In genomic region chr12:76559277-76560082, GRCh38 we compare ENCODE assay signal across 8 cellular contexts. TPM values are rescaled to one million over a fixed set of nuclear protein-coding genes. Genes with fewer than 3 reads are reported as not detected.
A peak's percentile ranks its signal among the peaks of the same experiment; 100 is the strongest.
DNase-seq lines count a peak whose midpoint lies in the region; ATAC-seq lines count a peak whose summit lies in the region.

A gene with protein sequence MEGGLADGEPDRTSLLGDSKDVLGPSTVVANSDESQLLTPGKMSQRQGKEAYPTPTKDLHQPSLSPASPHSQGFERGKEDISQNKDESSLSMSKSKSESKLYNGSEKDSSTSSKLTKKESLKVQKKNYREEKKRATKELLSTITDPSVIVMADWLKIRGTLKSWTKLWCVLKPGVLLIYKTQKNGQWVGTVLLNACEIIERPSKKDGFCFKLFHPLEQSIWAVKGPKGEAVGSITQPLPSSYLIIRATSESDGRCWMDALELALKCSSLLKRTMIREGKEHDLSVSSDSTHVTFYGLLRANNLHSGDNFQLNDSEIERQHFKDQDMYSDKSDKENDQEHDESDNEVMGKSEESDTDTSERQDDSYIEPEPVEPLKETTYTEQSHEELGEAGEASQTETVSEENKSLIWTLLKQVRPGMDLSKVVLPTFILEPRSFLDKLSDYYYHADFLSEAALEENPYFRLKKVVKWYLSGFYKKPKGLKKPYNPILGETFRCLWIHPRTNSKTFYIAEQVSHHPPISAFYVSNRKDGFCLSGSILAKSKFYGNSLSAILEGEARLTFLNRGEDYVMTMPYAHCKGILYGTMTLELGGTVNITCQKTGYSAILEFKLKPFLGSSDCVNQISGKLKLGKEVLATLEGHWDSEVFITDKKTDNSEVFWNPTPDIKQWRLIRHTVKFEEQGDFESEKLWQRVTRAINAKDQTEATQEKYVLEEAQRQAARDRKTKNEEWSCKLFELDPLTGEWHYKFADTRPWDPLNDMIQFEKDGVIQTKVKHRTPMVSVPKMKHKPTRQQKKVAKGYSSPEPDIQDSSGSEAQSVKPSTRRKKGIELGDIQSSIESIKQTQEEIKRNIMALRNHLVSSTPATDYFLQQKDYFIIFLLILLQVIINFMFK (minus strand): TSS chr12:76559771. CDS start chr12:76487551, 72,220 bp downstream.

- no peaks in the 10 kb centered on the region for H3K4me1 ChIP-seq in mesenchymal stem cell (ENCODE audit: control insufficient read depth, insufficient read depth, low read depth, low read length)

- peak within 1 kb of the TSS; percentile 85 to 99 for H3K4me3 ChIP-seq in mesenchymal stem cell (ENCODE audit: insufficient read depth in 1 of 2, low read depth in 1 of 2, low read length in 2 of 2)

- H3K9me3 ChIP-seq in mesenchymal stem cell (ENCODE audit: control insufficient read depth, low read length), result no peaks in the 10 kb centered on the region

- H3K4me1 Mint-ChIP-seq in effector memory CD8-positive, alpha-beta T cell (ENCODE audit: low read depth in 2 of 2), result peaks cover 19 to 26% of the 10 kb centered on the region in 2 donors

- no peaks in the 10 kb centered on the region for H3K9me3 Mint-ChIP-seq in effector memory CD8-positive, alpha-beta T cell

- H3K18ac ChIP-seq in mesenchymal stem cell (ENCODE audit: low read depth in 1 of 2, low read length in 2 of 2), result peak within 1 kb of the TSS; percentile 94 to 96

- H3K36me3 ChIP-seq in mesenchymal stem cell (ENCODE audit: control insufficient read depth in 1 of 2, insufficient read depth in 2 of 2, low read depth in 1 of 2, low read length in 2 of 2), result peaks cover 0 to under 1% of the 10 kb centered on the region in 2 experiments

- peak within 1 kb of the TSS; percentile 93 for H3K9ac ChIP-seq in mesenchymal stem cell (ENCODE audit: low read length)

- H3K27me3 Mint-ChIP-seq in effector memory CD8-positive, alpha-beta T cell, result no peaks in the 10 kb centered on the region

- H4K8ac ChIP-seq in mesenchymal stem cell (ENCODE audit: low read length), result peak within 1 kb of the TSS; percentile 96

- peak within 1 kb of the TSS; percentile 91 to 92 for H3K4ac ChIP-seq in mesenchymal stem cell (ENCODE audit: low read depth in 1 of 2, low read length in 2 of 2)

- peak within 1 kb of the TSS; percentile 85 for H3K27ac ChIP-seq in mesenchymal stem cell (ENCODE audit: low read length, poor library complexity, severe bottlenecking)

- peak within 1 kb of the TSS; percentile 79 for H2BK120ac ChIP-seq in mesenchymal stem cell (ENCODE audit: low read depth, low read length)

- H3K14ac ChIP-seq in mesenchymal stem cell (ENCODE audit: low read length in 2 of 2), result peak within 1 kb of the TSS in 1 of 2 experiments; percentile 89

- no peaks in the 10 kb centered on the region for H3K27me3 ChIP-seq in mesenchymal stem cell (ENCODE audit: control insufficient read depth in 1 of 2, insufficient read depth in 1 of 2, low read length in 2 of 2)

- H3K23ac ChIP-seq in mesenchymal stem cell (ENCODE audit: low read length in 2 of 2), result peak within 1 kb of the TSS in 1 of 2 experiments; percentile 96

- H2BK15ac ChIP-seq in mesenchymal stem cell (ENCODE audit: low read depth, poor library complexity, severe bottlenecking), result peak within 1 kb of the TSS; percentile 93

- H2BK5ac ChIP-seq in mesenchymal stem cell (ENCODE audit: low read depth, low read length, poor library complexity, severe bottlenecking), result peak within 1 kb of the TSS; percentile 8

- peak within 1 kb of the TSS; percentile 92 to 93 for H3K4me3 Mint-ChIP-seq in effector memory CD8-positive, alpha-beta T cell

- WGBS in mesenchymal stem cell, result 0% methylated on average over 72 of the region's 85 CpGs

- peaks cover 6% of the 10 kb centered on the region for H3K79me1 ChIP-seq in mesenchymal stem cell (replicated peaks; ENCODE audit: low read length, poor library complexity, severe bottlenecking)

- DNase-seq in COR-L47 (lab: John Stamatoyannopoulos, UW), result peak; percentile 87
- peak; percentile 91 for DNase-seq in HT1080 (ENCODE audit: low read depth)
- peak; percentile 88 to 94 for DNase-seq in NOMO-1 (lab: John Stamatoyannopoulos, UW; ENCODE audit: unreplicated experiment in 2 of 2)
- DNase-seq in activated CD8-positive, alpha-beta memory T cell treated with anti-CD3 and anti-CD28 coated beads for 4 hours (ENCODE audit: low read depth in 2 of 2), result peak; percentile 92 to 98
- DNase-seq in effector memory CD8-positive, alpha-beta T cell, result peak; percentile 92 to 95 (median 94)
- DNase-seq in mesenchymal stem cell, result peak; percentile 93
- DNase-seq in stimulated activated CD8-positive, alpha-beta memory T cell treated with anti-CD3 and anti-CD28 coated beads, Interleukin-12 subunit alpha, Interleukin-12 subunit beta, amount 100 ng/mL, for 4 hours (ENCODE audit: low read depth), result peak; percentile 96

- H2AFZ ChIP-seq in mesenchymal stem cell (ENCODE audit: low read depth, low read length), result peak within 1 kb of the TSS; percentile 68

- peak within 1 kb of the TSS; percentile 95 to 96 for H3K27ac Mint-ChIP-seq in effector memory CD8-positive, alpha-beta T cell

- peak within 1 kb of the TSS; percentile 85 for H4K91ac ChIP-seq in mesenchymal stem cell (ENCODE audit: low read length)

- peaks cover 32% of the 10 kb centered on the region for H3K36me3 Mint-ChIP-seq in effector memory CD8-positive, alpha-beta T cell (ENCODE audit: insufficient read depth)

- peak within 1 kb of the TSS; percentile 88 for H3K4me2 ChIP-seq in mesenchymal stem cell (ENCODE audit: low read length, poor library complexity, severe bottlenecking)

- H2AK5ac ChIP-seq in mesenchymal stem cell (ENCODE audit: low read length, severe bottlenecking), result no peak within 1 kb of the TSS

- ATAC-seq in GM21360 (IDR thresholded peaks at IDR 0.05; ENCODE audit: unreplicated experiment), result peak; percentile 69
- ATAC-seq in effector memory CD8-positive, alpha-beta T cell (replicated peaks), result peak; percentile 69

- H2BK12ac ChIP-seq in mesenchymal stem cell (ENCODE audit: low read length in 2 of 2), result peak within 1 kb of the TSS; percentile 54 to 92

RNA-seq across cellular contexts. Expression of the gene that starts here (rescaled TPM):
- total RNA-seq in HT1080 (2014; rRNA removed; shearing (Covaris generic)), result 24.0 and 28.0 TPM in 2 replicates
- 29.1 and 43.5 TPM in 2 replicates for polyA plus RNA-seq in HT1080 (2015; cell fraction: cytosol; rRNA removed)
- 38.7 and 41.9 TPM in 2 replicates for polyA plus RNA-seq in HT1080 (2015; cell fraction: nucleus; rRNA removed)
- 38.2 TPM for polyA plus RNA-seq in mesenchymal stem cell (2013, experiment 1 of 2)
- polyA plus RNA-seq in mesenchymal stem cell (2013, experiment 2 of 2), result 37.6 TPM

Comparison
In these comparisons a context has a peak if more than half of its experiments do, and no peak if none do; other contexts are left out.
1. Peak in every context shown above with its lines: DNase-seq, ATAC-seq, H3K4me3 ChIP-seq and H3K27ac ChIP-seq.